ENCODE assay signal across 8 cellular contexts in genomic region chr11:118437046-118437735, GRCh38.
DNase-seq lines count a peak whose midpoint lies in the region; ATAC-seq and TF ChIP-seq lines count a peak whose summit lies in the region.

No MANE protein-coding gene starts in this region.

- peaks cover 50% of the 10 kb centered on the region for H3K4me1 Mint-ChIP-seq in stimulated activated naive CD8-positive, alpha-beta T cell treated with anti-CD3 and anti-CD28 coated beads, Interleukin-15, amount 100 ng/mL, for 72 hours

- H3K4me3 ChIP-seq in GM12875 (ENCODE audit: low read depth, low read length) (peak overlapping the region; percentile 93), epithelial cell of esophagus (ENCODE audit: low read length) (peak overlapping the region; percentile 78), mucosa of rectum (ENCODE audit: low read length in 2 of 2) (peak overlapping the region; percentile 69 to 79)

- DNase-seq in NCI-H226: peak; percentile 65
- peak; percentile 27 for DNase-seq in activated T-cell treated with anti-CD3 and anti-CD28 coated beads for 1 hour (ENCODE audit: low read depth)
- peak; percentile 64 for DNase-seq in epithelial cell of esophagus (ENCODE audit: low read depth)
- DNase-seq in stimulated activated naive CD8-positive, alpha-beta T cell treated with anti-CD3 and anti-CD28 coated beads, Interleukin-15, amount 100 ng/mL, for 72 hours: peak; percentile 50 to 57

- H3K9ac ChIP-seq in mucosa of rectum (ENCODE audit: low read depth in 1 of 2, low read length in 2 of 2): peak overlapping the region; percentile 74 to 87

- peak; percentile 32 for ATAC-seq in stimulated activated naive CD8-positive, alpha-beta T cell treated with anti-CD3 and anti-CD28 coated beads, Interleukin-15, amount 100 ng/mL, for 72 hours
- ATAC-seq in GM18517 (IDR thresholded peaks at IDR 0.05; ENCODE audit: unreplicated experiment) (no peak), HG02798 (IDR thresholded peaks at IDR 0.05; ENCODE audit: poor library complexity, unreplicated experiment) (no peak)

- peaks cover 26 to 30% of the 10 kb centered on the region in 2 donors for H3K4me1 ChIP-seq in mucosa of rectum (ENCODE audit: control insufficient read depth in 2 of 2, insufficient read depth in 2 of 2, low read length in 2 of 2)

- H3K36me3 ChIP-seq in mucosa of rectum (ENCODE audit: control insufficient read depth in 2 of 2, insufficient read depth in 2 of 2, low read length in 2 of 2): no peaks in the 10 kb centered on the region

- no peaks in the 10 kb centered on the region for H3K9me3 ChIP-seq in mucosa of rectum (ENCODE audit: control insufficient read depth in 2 of 2, low read length in 2 of 2)

- no peaks in the 10 kb centered on the region for H3K9me3 Mint-ChIP-seq in stimulated activated naive CD8-positive, alpha-beta T cell treated with anti-CD3 and anti-CD28 coated beads, Interleukin-15, amount 100 ng/mL, for 72 hours

- H3K27ac ChIP-seq in mucosa of rectum (ENCODE audit: low read depth in 2 of 2, low read length in 2 of 2): peak overlapping the region; percentile 70 to 83

- peak overlapping the region; percentile 97 for H3K4me3 Mint-ChIP-seq in stimulated activated naive CD8-positive, alpha-beta T cell treated with anti-CD3 and anti-CD28 coated beads, Interleukin-15, amount 100 ng/mL, for 72 hours

- peak overlapping the region; percentile 92 to 98 for H3K27ac Mint-ChIP-seq in stimulated activated naive CD8-positive, alpha-beta T cell treated with anti-CD3 and anti-CD28 coated beads, Interleukin-15, amount 100 ng/mL, for 72 hours

- no peaks in the 10 kb centered on the region for H3K27me3 Mint-ChIP-seq in stimulated activated naive CD8-positive, alpha-beta T cell treated with anti-CD3 and anti-CD28 coated beads, Interleukin-15, amount 100 ng/mL, for 72 hours

- H3K27me3 ChIP-seq in mucosa of rectum (ENCODE audit: control insufficient read depth in 2 of 2, insufficient read depth in 2 of 2, low read length in 2 of 2): no peaks in the 10 kb centered on the region

- TF ChIP-seq CTCF in GM12875 (IDR thresholded peaks at IDR 0.05; ENCODE audit: borderline replicate concordance, insufficient read depth, low read depth, low read length) (no peak), epithelial cell of esophagus (IDR thresholded peaks at IDR 0.05; ENCODE audit: insufficient read depth, low read depth, low read length, missing control alignments) (no peak)
